In the genomic region with DNA sequence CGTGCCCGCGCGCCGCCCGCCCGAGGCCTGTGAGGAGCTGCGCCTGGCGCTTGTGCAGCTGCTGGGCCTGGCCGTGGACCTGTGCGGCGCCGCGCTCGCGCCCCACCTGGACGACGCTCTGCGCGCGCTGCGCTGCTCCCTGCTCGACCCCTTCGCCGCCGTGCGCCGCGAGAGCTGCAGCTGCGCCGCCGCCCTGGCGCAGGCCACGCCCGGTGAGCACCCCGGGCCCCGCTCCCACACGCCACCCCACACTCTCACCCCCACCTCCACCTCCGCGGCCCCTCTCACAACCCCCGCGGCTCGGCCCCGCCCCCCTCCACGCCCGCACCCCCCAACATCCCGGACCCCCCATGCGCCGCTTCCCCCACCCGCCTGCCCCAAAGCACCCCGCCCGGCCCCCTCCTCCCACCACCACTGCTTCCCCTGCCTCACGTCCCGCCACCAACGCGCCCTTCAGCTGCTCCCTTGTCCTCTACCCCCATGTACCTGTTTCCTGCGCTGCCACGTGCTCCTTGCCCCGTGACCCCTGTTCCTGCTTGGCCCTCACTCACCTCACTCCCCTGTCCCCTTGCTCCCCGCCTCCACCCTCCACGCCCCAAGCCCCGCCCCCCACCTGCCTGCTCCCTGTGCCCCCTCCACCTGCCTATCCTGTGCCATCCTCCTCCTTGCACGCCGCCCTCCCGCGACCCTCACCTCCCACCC, we compare ENCODE assay signal across 8 cellular contexts. TPM values are rescaled to one million over a fixed set of nuclear protein-coding genes. Genes with fewer than 3 reads are reported as not detected.
A peak's percentile ranks its signal among the peaks of the same experiment; 100 is the strongest.
DNase-seq lines count a peak whose midpoint lies in the region; ATAC-seq and TF ChIP-seq lines count a peak whose summit lies in the region.

A gene (minus strand): TSS at position 178 of the 702 bp plus-strand sequence. CDS start 15,776 bp downstream, outside the sequence.

- TF ChIP-seq POLR2A in thyroid gland (IDR thresholded peaks at IDR 0.05) = no peak

- peaks cover 36% of the 10 kb centered on the region for H3K4me1 Mint-ChIP-seq in activated CD8-positive, alpha-beta T cell treated with anti-CD3 and anti-CD28 coated beads for 36 hours (ENCODE audit: low read depth)
- H3K4me1 Mint-ChIP-seq in naive thymus-derived CD8-positive, alpha-beta T cell = peaks cover 16 to 46% (median 30%) of the 10 kb centered on the region in 4 donors

- WGBS in esophagus, 2 donors = 1 to 2% methylated on average over 24 to 66 of the region's 66 CpGs
- WGBS in thyroid gland, 2 donors = 0 to 7% methylated on average over 7 to 12 of the region's 66 CpGs

- ATAC-seq in GM21825 (IDR thresholded peaks at IDR 0.05; ENCODE audit: unreplicated experiment) = peak; percentile 38
- ATAC-seq in activated CD8-positive, alpha-beta T cell treated with anti-CD3 and anti-CD28 coated beads for 36 hours = peak; percentile 52
- ATAC-seq in naive thymus-derived CD8-positive, alpha-beta T cell = peak; percentile 63 to 73

- H3K9me3 ChIP-seq in KOPT-K1 (ENCODE audit: insufficient read depth, low read length, poor library complexity, severe bottlenecking) = peaks cover 40% of the 10 kb centered on the region
- H3K9me3 ChIP-seq in esophagus (ENCODE audit: control insufficient read depth in 2 of 2, insufficient read depth in 1 of 2, low read depth in 1 of 2, low read length in 1 of 2) = no peaks in the 10 kb centered on the region
- H3K9me3 ChIP-seq in thyroid gland = no peaks in the 10 kb centered on the region

- intact Hi-C loops in activated CD8-positive, alpha-beta T cell treated with anti-CD3 and anti-CD28 coated beads for 36 hours (cut with micrococcal nuclease) = loop anchor here (5.0 kb wide), 1 partner anchor 110 kb away; no protein-coding TSS in a partner anchor
- intact Hi-C loops in thyroid gland (cut with DNase I) = no loop called here

- H3K4me3 ChIP-seq in GM12865 (ENCODE audit: low read depth, low read length) (peak within 1 kb of the TSS; percentile 89), esophagus (ENCODE audit: low read depth in 1 of 2, low read length in 2 of 2) (peak within 1 kb of the TSS; percentile 86 to 93), thyroid gland (replicated peaks in 1 of 3) (peak within 1 kb of the TSS; percentile 38 to 86 (median 80))

- no peaks in the 10 kb centered on the region for H3K27me3 Mint-ChIP-seq in activated CD8-positive, alpha-beta T cell treated with anti-CD3 and anti-CD28 coated beads for 36 hours
- no peaks in the 10 kb centered on the region for H3K27me3 Mint-ChIP-seq in naive thymus-derived CD8-positive, alpha-beta T cell

- POLR2A ChIA-PET in activated CD8-positive, alpha-beta T cell treated with anti-CD3 and anti-CD28 coated beads for 36 hours (lab: Charles Lee) = interaction anchor here (1.0 to 2.2 kb wide), 4 partner anchors 116 to 145 kb away, joined by 3 to 8 read pairs (median 4); no protein-coding TSS in a partner anchor
- POLR2A ChIA-PET in naive thymus-derived CD8-positive, alpha-beta T cell (lab: Charles Lee) = interaction anchor here (0.9 to 1.5 kb wide), 4 partner anchors 9 to 122 kb away, joined by 3 to 4 read pairs (median 3); no protein-coding TSS in a partner anchor

- TF ChIP-seq CTCF in GM12865 (IDR thresholded peaks at IDR 0.05; ENCODE audit: insufficient read depth, low read depth, low read length, missing control alignments) (no peak), thyroid gland (IDR thresholded peaks at IDR 0.05) (no peak)
- TF ChIP-seq CTCF in activated CD8-positive, alpha-beta T cell treated with anti-CD3 and anti-CD28 coated beads for 36 hours (IDR thresholded peaks at IDR 0.05) = no peak

- DNase-seq in GM12865 (ENCODE audit: low read depth) (peak; percentile 78), thyroid gland (peak in 1 of 2 donors; percentile 20), epidermal melanocyte (ENCODE audit: insufficient read length, low spot score) (no peak)
- peak; percentile 65 for DNase-seq in activated CD8-positive, alpha-beta T cell treated with anti-CD3 and anti-CD28 coated beads for 36 hours
- peak in 6 of 10 donors; percentile 16 to 41 (median 32) for DNase-seq in naive thymus-derived CD8-positive, alpha-beta T cell

- H3K27ac ChIP-seq in KOPT-K1 (ENCODE audit: low read depth, low read length, poor library complexity, severe bottlenecking) (peak within 1 kb of the TSS; percentile 86), esophagus (ENCODE audit: low read depth in 2 of 2, low read length in 1 of 2) (peak within 1 kb of the TSS; percentile 62 to 79), thyroid gland (peak within 1 kb of the TSS in 1 of 3 donors; percentile 24)

- CTCF ChIA-PET in activated CD8-positive, alpha-beta T cell treated with anti-CD3 and anti-CD28 coated beads for 36 hours (lab: Charles Lee) = no interaction called here

- H3K4me1 ChIP-seq in esophagus (ENCODE audit: control insufficient read depth in 2 of 2, insufficient read depth in 2 of 2, low read length in 1 of 2) (peaks cover 5 to 11% of the 10 kb centered on the region in 2 donors), thyroid gland (peaks cover 14 to 16% of the 10 kb centered on the region in 2 donors)

- H3K27ac Mint-ChIP-seq in activated CD8-positive, alpha-beta T cell treated with anti-CD3 and anti-CD28 coated beads for 36 hours = peak within 1 kb of the TSS; percentile 82
- H3K27ac Mint-ChIP-seq in naive thymus-derived CD8-positive, alpha-beta T cell = peak within 1 kb of the TSS; percentile 72 to 89 (median 84)

- H3K4me3 Mint-ChIP-seq in activated CD8-positive, alpha-beta T cell treated with anti-CD3 and anti-CD28 coated beads for 36 hours = peak within 1 kb of the TSS; percentile 87
- H3K4me3 Mint-ChIP-seq in naive thymus-derived CD8-positive, alpha-beta T cell = peak within 1 kb of the TSS; percentile 73 to 90 (median 85)

- H3K36me3 ChIP-seq in KOPT-K1 (ENCODE audit: insufficient read depth, low read length) (peaks cover 64% of the 10 kb centered on the region), esophagus (ENCODE audit: control insufficient read depth in 2 of 2, insufficient read depth in 2 of 2, low read length in 1 of 2) (peaks cover 0 to 17% of the 10 kb centered on the region in 2 donors), thyroid gland (peaks cover 4 to 10% of the 10 kb centered on the region in 2 donors)

- H3K36me3 Mint-ChIP-seq in activated CD8-positive, alpha-beta T cell treated with anti-CD3 and anti-CD28 coated beads for 36 hours (ENCODE audit: low read depth) = peaks cover 52% of the 10 kb centered on the region
- peaks cover 0 to 19% (median 11%) of the 10 kb centered on the region in 3 donors for H3K36me3 Mint-ChIP-seq in naive thymus-derived CD8-positive, alpha-beta T cell

- H3K9me3 Mint-ChIP-seq in activated CD8-positive, alpha-beta T cell treated with anti-CD3 and anti-CD28 coated beads for 36 hours = peaks cover 2% of the 10 kb centered on the region
- H3K9me3 Mint-ChIP-seq in naive thymus-derived CD8-positive, alpha-beta T cell = no peaks in the 10 kb centered on the region

- H3K27me3 ChIP-seq in esophagus (ENCODE audit: control insufficient read depth in 1 of 2, insufficient read depth in 2 of 2, low read length in 2 of 2) (no peaks in the 10 kb centered on the region), thyroid gland (no peaks in the 10 kb centered on the region)

RNA-seq across cellular contexts. Expression of the gene that starts here (rescaled TPM):
- 10 to 100 TPM; 48.7 to 49.9 TPM for total RNA-seq in activated CD8-positive, alpha-beta T cell treated with anti-CD3 and anti-CD28 coated beads for 36 hours
- 10 to 100 TPM; 10.4 to 10.9 TPM for polyA plus RNA-seq in esophagus
- total RNA-seq in naive thymus-derived CD8-positive, alpha-beta T cell = 10 to 100 TPM; 46.2 to 47.3 TPM
- 10 to 100 TPM; 14.6 to 35.4 (median 27.6) TPM for polyA plus RNA-seq in naive thymus-derived CD8-positive, alpha-beta T cell
- 10 to 100 TPM in 3 of 4 donors, 1 to 10 TPM in 1; 7.3 to 15.6 (median 12.3) TPM for total RNA-seq in thyroid gland
